ENCODE assay signal across 21 cellular contexts in genomic region chr7:44334734-44335097, GRCh38. TPM values are rescaled to one million over a fixed set of nuclear protein-coding genes. Genes with fewer than 3 reads are reported as not detected.
"Had no signal": no experiment of that assay in that cellular context is flagged by ENCODE, and none has a peak within 500 bp of the region (broad histone marks: within the 10 kb centered on the region; RNA-seq: fewer than 3 reads in every experiment).

No MANE protein-coding gene starts in this region.

- H3K9ac ChIP-seq: parathyroid adenoma had no signal

- H3K4me1 ChIP-seq: parathyroid adenoma, prostate gland, transverse colon had no signal

- DNase-seq: cortex of kidney; effector memory CD8-positive, alpha-beta T cell; gastrocnemius medialis; heart right ventricle; mesendoderm; naive B cell; sigmoid colon; stimulated activated CD4-positive, alpha-beta T cell treated with anti-CD3 and anti-CD28 coated beads, Interleukin-2, amount 100 ng/mL, for 24 hours; stimulated activated CD4-positive, alpha-beta T cell treated with anti-CD3 and anti-CD28 coated beads, Interleukin-4, amount 100 ng/mL, for 4 hours; stimulated activated naive B cell treated with anti-CD40 and anti-IgM and Interleukin-4, amounts not matched to agents 10 μg/mL and 1 μg/mL and 100 μg/mL, for 72 hours; stimulated activated naive CD8-positive, alpha-beta T cell treated with anti-CD3 and anti-CD28 coated beads, Interleukin-15, amount 100 ng/mL, for 72 hours; transverse colon had no signal

- H2AFZ ChIP-seq: parathyroid adenoma had no signal

- H3K27ac ChIP-seq: epithelial cell of prostate, esophagus muscularis mucosa, gastrocnemius medialis, parathyroid adenoma, prostate gland, sigmoid colon, skin epidermis, thoracic aorta, transverse colon had no signal

- H3K9me3 ChIP-seq: gastrocnemius medialis, prostate gland, sigmoid colon, thoracic aorta, transverse colon had no signal

- ATAC-seq: effector memory CD8-positive, alpha-beta T cell; gastrocnemius medialis; left lobe of liver; stimulated activated naive B cell treated with anti-CD40 and anti-IgM and Interleukin-4, amounts not matched to agents 10 μg/mL and 1 μg/mL and 100 μg/mL, for 72 hours; stimulated activated naive CD8-positive, alpha-beta T cell treated with anti-CD3 and anti-CD28 coated beads, Interleukin-15, amount 100 ng/mL, for 72 hours had no signal

- H3K4me3 ChIP-seq: esophagus muscularis mucosa, gastrocnemius medialis, heart right ventricle, lung, prostate gland, sigmoid colon, skin epidermis, transverse colon had no signal

- H3K36me3 ChIP-seq: esophagus muscularis mucosa, gastrocnemius medialis, heart right ventricle, prostate gland, sigmoid colon, thoracic aorta, transverse colon had no signal

- H3K27me3 ChIP-seq: esophagus muscularis mucosa, gastrocnemius medialis, heart right ventricle, sigmoid colon had no signal

RNA-seq across cellular contexts. Expression of gene CAMK2B, which starts 9.3 kb away (rescaled TPM):
- total RNA-seq: fibroblast of villous mesenchyme had no signal
